ENCODE assay signal across 8 cellular contexts in the genomic region with DNA sequence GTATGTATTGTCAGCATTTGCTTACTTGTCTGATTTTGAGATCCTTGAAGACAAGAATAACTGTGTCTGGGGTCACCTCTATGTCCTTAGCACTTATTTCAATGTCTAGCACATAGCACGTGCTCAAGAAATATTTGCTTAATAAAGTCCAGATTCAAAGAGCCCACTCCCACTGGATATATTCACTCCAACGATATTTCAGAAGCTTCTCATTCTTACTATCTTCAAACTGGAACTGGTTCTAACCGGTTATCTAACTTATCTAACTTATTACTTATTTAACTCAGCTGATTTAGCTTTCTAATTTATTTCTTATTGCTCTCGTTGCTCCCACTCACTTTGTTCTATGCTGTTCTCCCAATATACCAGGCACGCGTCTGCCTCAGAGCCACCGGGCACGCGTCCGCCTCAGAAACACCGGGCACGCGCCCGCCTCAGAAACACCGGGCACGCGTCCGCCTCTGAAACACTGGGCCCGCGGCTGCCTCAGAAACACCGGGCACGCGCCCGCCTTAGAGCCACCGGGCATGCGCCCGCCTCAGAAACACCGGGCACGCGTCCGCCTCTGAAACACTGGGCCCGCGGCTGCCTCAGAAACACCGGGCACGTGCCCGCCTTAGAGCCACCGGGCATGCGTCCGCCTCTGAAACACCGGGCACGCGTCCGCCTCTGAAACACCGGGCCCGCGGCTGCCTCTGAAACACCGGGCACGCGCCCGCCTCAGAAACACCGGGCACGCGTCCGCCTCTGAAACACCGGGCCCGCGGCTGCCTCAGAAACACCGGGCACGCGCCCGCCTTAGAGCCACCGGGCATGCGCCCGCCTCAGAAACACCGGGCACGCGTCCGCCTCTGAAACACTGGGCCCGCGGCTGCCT. TPM values are rescaled to one million over a fixed set of nuclear protein-coding genes. Genes with fewer than 3 reads are reported as not detected.
DNase-seq lines count a peak whose midpoint lies in the region; ATAC-seq and TF ChIP-seq lines count a peak whose summit lies in the region.
"Not testable (repeated sequence)": the region's sequence is repeated elsewhere in the genome, so short reads cannot be mapped to it uniquely, and the experiment has no call there.

No MANE protein-coding gene starts in this region.

- DNase-seq in NCI-H1694 (lab: John Stamatoyannopoulos, UW) (peak; percentile 18), SW480 (ENCODE audit: low spot score) (peak; percentile 64)
- peak; percentile 87 for DNase-seq in activated effector memory CD4-positive, alpha-beta T cell treated with anti-CD3 and anti-CD28 coated beads, Interleukin-2, amount 50 U/mL, for 16 hours
- not testable (repeated sequence) for DNase-seq in epithelial cell of prostate (ENCODE audit: low read depth, low spot score); lung (ENCODE audit: low spot score); vagina (ENCODE audit: extremely low spot score in 2 of 2)
- DNase-seq in stimulated activated CD4-positive, alpha-beta T cell treated with anti-CD3 and anti-CD28 coated beads, Interleukin-12 subunit alpha, Interleukin-12 subunit beta, amount 100 ng/mL, for 24 hours (ENCODE audit: low read depth in 2 of 2) = peak; percentile 28 to 35

- H3K4me1 ChIP-seq in lung (ENCODE audit: control insufficient read depth in 2 of 2, insufficient read depth in 2 of 2, low read length in 2 of 2); vagina: not testable (repeated sequence)

- H3K9me3 ChIP-seq in lung (ENCODE audit: control insufficient read depth in 2 of 2, insufficient read depth in 1 of 2, low read length in 1 of 2); vagina: not testable (repeated sequence)

- TF ChIP-seq CTCF in lung (IDR thresholded peaks at IDR 0.05; ENCODE audit: control extremely low read depth, extremely low read depth); vagina (IDR thresholded peaks at IDR 0.05): not testable (repeated sequence)

- not testable (repeated sequence) for TF ChIP-seq POLR2A in vagina (IDR thresholded peaks at IDR 0.05)

- not testable (repeated sequence) for ATAC-seq in lung (ENCODE audit: insufficient read depth, low FRiP score)

- intact Hi-C loops in vagina (cut with DNase I) = not testable (repeated sequence)

- WGBS in lung, 2 donors = 3 to 4% methylated on average over 42 to 61 of the region's 70 CpGs

- H3K36me3 ChIP-seq in lung (ENCODE audit: control insufficient read depth in 2 of 2, insufficient read depth in 2 of 2, low read length in 2 of 2); vagina: not testable (repeated sequence)

- H3K27me3 ChIP-seq in lung (ENCODE audit: control insufficient read depth, insufficient read depth); vagina: not testable (repeated sequence)

- peak overlapping the region; percentile 78; the same call in 1 of the 2 replicates for H3K4me3 ChIP-seq in GM08714 (ENCODE audit: low read length)
- not testable (repeated sequence) for H3K4me3 ChIP-seq in lung
- H3K4me3 ChIP-seq in vagina = peak overlapping the region; percentile 49 to 55

- H3K27ac ChIP-seq in epithelial cell of prostate (peak overlapping the region; percentile 19), lung (ENCODE audit: low read depth in 1 of 2, low read length in 1 of 2) (peak overlapping the region; percentile 41 to 47), vagina (peak overlapping the region; percentile 67)

RNA-seq across cellular contexts. Expression of a gene that starts 59.1 kb away (rescaled TPM):
- total RNA-seq in lung (10 to 100 TPM; 37.2 to 98.2 TPM), vagina (70.2 TPM)
- polyA plus RNA-seq in lung = 10 to 100 TPM; 39.1 to 42.4 TPM
